Comparison of ENCODE assay signal across 12 cellular contexts in genomic region chr2:11329759-11330158, GRCh38. TPM values are rescaled to one million over a fixed set of nuclear protein-coding genes. Genes with fewer than 3 reads are reported as not detected.
DNase-seq lines count a peak whose midpoint lies in the region; ATAC-seq and TF ChIP-seq lines count a peak whose summit lies in the region.
"Had no signal": no experiment of that assay in that cellular context is flagged by ENCODE, and none has a peak within 500 bp of the region (broad histone marks: within the 10 kb centered on the region; RNA-seq: fewer than 3 reads in every experiment).

No MANE protein-coding gene starts in this region.

- H3K27me3 ChIP-seq in thoracic aorta (replicated peaks; ENCODE audit: insufficient read depth) (no peaks in the 10 kb centered on the region), BE2C (no peaks in the 10 kb centered on the region)
- H3K27me3 ChIP-seq: spleen had no signal

- H3K36me3 ChIP-seq in SK-N-MC (ENCODE audit: insufficient read depth, low read length) (no peaks in the 10 kb centered on the region), thoracic aorta (no peaks in the 10 kb centered on the region), BE2C (no peaks in the 10 kb centered on the region)
- H3K36me3 ChIP-seq: spleen had no signal

- TF ChIP-seq CTCF in fibroblast of pulmonary artery (IDR thresholded peaks at IDR 0.05; ENCODE audit: low read length, missing control alignments) (no peak), thoracic aorta (IDR thresholded peaks at IDR 0.05) (no peak), BE2C (IDR thresholded peaks at IDR 0.05; ENCODE audit: low read depth, low read length) (no peak)

- peak overlapping the region; percentile 43 for H3K9ac ChIP-seq in SK-N-MC (ENCODE audit: insufficient read length)

- no peak for ATAC-seq in thoracic aorta (ENCODE audit: insufficient number of reproducible peaks, low FRiP score, low read depth)

- H3K4me1 ChIP-seq in thoracic aorta (ENCODE audit: control insufficient read depth in 1 of 2, low read depth in 2 of 2) = peaks cover 34 to 66% of the 10 kb centered on the region in 2 donors
- H3K4me1 ChIP-seq in BE2C = no peaks in the 10 kb centered on the region

- H3K4me3 ChIP-seq in SK-N-MC = peak overlapping the region; percentile 67
- H3K4me3 ChIP-seq in fibroblast of pulmonary artery (replicated peaks; ENCODE audit: low read depth, low read length) = no peak overlapping the region
- H3K4me3 ChIP-seq in thoracic aorta = peak overlapping the region; percentile 44
- H3K4me3 ChIP-seq in BE2C (ENCODE audit: low read depth, low read length) = no peak overlapping the region
- H3K4me3 ChIP-seq: spleen had no signal

- peak overlapping the region; percentile 84 for H3K27ac ChIP-seq in SK-N-MC
- H3K27ac ChIP-seq in thoracic aorta = no peak overlapping the region

- peak; percentile 51 for DNase-seq in NOMO-1 treated with DMSO at 0.1 percent for 48 hours (lab: John Stamatoyannopoulos, UW; ENCODE audit: unreplicated experiment)
- no peak for DNase-seq in NOMO-1 treated with dmso at 0.1 percent for 144 hours (lab: John Stamatoyannopoulos, UW; ENCODE audit: unreplicated experiment)
- DNase-seq in SK-N-MC (ENCODE audit: low read depth, low spot score) = no peak
- DNase-seq in fibroblast of pulmonary artery (ENCODE audit: low read depth) = peak; percentile 39
- no peak for DNase-seq in thoracic aorta (ENCODE audit: low spot score)
- DNase-seq in BE2C = no peak
- no peak for DNase-seq in SW 1271 (lab: John Stamatoyannopoulos, UW)
- no peak for DNase-seq in NCI-H2107 treated with DMSO at 0.1 percent for 48 hours (lab: John Stamatoyannopoulos, UW; ENCODE audit: unreplicated experiment)
- DNase-seq: 8988T, activated gamma-delta T cell treated with Interleukin-2 at 50 U/mL for 16 hours, Calu3, spleen had no signal

- H3K9me3 ChIP-seq in SK-N-MC (ENCODE audit: low read depth, low read length) (peaks cover 8% of the 10 kb centered on the region; the same call in 1 of the 2 replicates), thoracic aorta (no peaks in the 10 kb centered on the region), BE2C (no peaks in the 10 kb centered on the region)

RNA-seq across cellular contexts. Expression of gene ROCK2, which starts 14.7 kb away (rescaled TPM):
- total RNA-seq in thoracic aorta = 10 to 100 TPM; 85.8 to 96.6 TPM
- 4.9 TPM for polyA plus RNA-seq in BE2C (2012; ENCODE audit: insufficient read depth, insufficient read length, low read depth)

Comparison
In these comparisons a context has a peak if more than half of its experiments do, and no peak if none do; other contexts are left out.
1. DNase-seq: peak in NOMO-1 treated with DMSO at 0.1 percent for 48 hours (single experiment) and fibroblast of pulmonary artery (single experiment); none in NOMO-1 treated with dmso at 0.1 percent for 144 hours (single experiment), SK-N-MC (single experiment), thoracic aorta (single experiment), BE2C (single experiment), SW 1271 (0 of 2) and NCI-H2107 treated with DMSO at 0.1 percent for 48 hours (single experiment).
2. H3K4me3 ChIP-seq: peak in SK-N-MC (single experiment) and thoracic aorta (single experiment); none in fibroblast of pulmonary artery (single experiment) and BE2C (single experiment).